ENCODE assay signal across 16 cellular contexts in genomic region chr10:69472142-69472541, GRCh38. TPM values are rescaled to one million over a fixed set of nuclear protein-coding genes. Genes with fewer than 3 reads are reported as not detected.
DNase-seq lines count a peak whose midpoint lies in the region; ATAC-seq and TF ChIP-seq lines count a peak whose summit lies in the region.
"Had no signal": no experiment of that assay in that cellular context is flagged by ENCODE, and none has a peak within 500 bp of the region (broad histone marks: within the 10 kb centered on the region; RNA-seq: fewer than 3 reads in every experiment).

No MANE protein-coding gene starts in this region.

- no peak overlapping the region for H2BK120ac ChIP-seq in IMR-90 (ENCODE audit: low read depth, low read length)

- H2BK15ac ChIP-seq in IMR-90 (ENCODE audit: low read depth, low read length): no peak overlapping the region

- POLR2A ChIA-PET in IMR-90 (lab: Charles Lee; ENCODE audit: unreplicated experiment) (no interaction called here), Caco-2 (lab: Charles Lee) (no interaction called here)

- H3K27ac ChIP-seq in IMR-90 (ENCODE audit: insufficient read depth, low read length) (no peak overlapping the region), esophagus squamous epithelium (peak overlapping the region in 3 of 4 donors; percentile 56 to 83 (median 73)), psoas muscle (peak overlapping the region; percentile 48), substantia nigra (ENCODE audit: low read depth, low read length, poor library complexity, severe bottlenecking) (peak overlapping the region; percentile 39)
- H3K27ac ChIP-seq: GM23248 had no signal

- H4K20me1 ChIP-seq in IMR-90 (ENCODE audit: insufficient read depth, low read length): no peaks in the 10 kb centered on the region

- H3K9ac ChIP-seq in IMR-90 (ENCODE audit: low read depth, low read length): no peak overlapping the region
- H3K9ac ChIP-seq: GM23248 had no signal

- H3K4me1 Mint-ChIP-seq in Caco-2 (ENCODE audit: low read depth, unreplicated experiment): peaks cover 9% of the 10 kb centered on the region
- H3K4me1 Mint-ChIP-seq: B cell had no signal

- H3K27ac Mint-ChIP-seq in Caco-2 (ENCODE audit: unreplicated experiment): no peak overlapping the region
- H3K27ac Mint-ChIP-seq: B cell; CD8-positive, alpha-beta T cell had no signal

- no peak overlapping the region for H3K14ac ChIP-seq in IMR-90 (replicated peaks; ENCODE audit: low read depth, low read length)

- no peaks in the 10 kb centered on the region for H3K27me3 Mint-ChIP-seq in Caco-2 (ENCODE audit: insufficient read depth, unreplicated experiment)

- ATAC-seq in IMR-90 (ENCODE audit: low read depth) (no peak), psoas muscle (no peak), HG03378 (IDR thresholded peaks at IDR 0.05; ENCODE audit: unreplicated experiment) (no peak), GM19452 (IDR thresholded peaks at IDR 0.05; ENCODE audit: unreplicated experiment) (no peak)
- ATAC-seq: CD8-positive, alpha-beta T cell had no signal

- H3K79me1 ChIP-seq in IMR-90 (ENCODE audit: low read depth in 1 of 2, low read length in 2 of 2): no peaks in the 10 kb centered on the region

- H2BK5ac ChIP-seq in IMR-90 (ENCODE audit: low read depth, low read length, poor library complexity, severe bottlenecking): no peak overlapping the region

- no peak for TF ChIP-seq CTCF in IMR-90 (conservative IDR thresholded peaks at IDR 0.05; ENCODE audit: low read depth, low read length)
- TF ChIP-seq CTCF in esophagus squamous epithelium (IDR thresholded peaks at IDR 0.05): no peak
- no peak for TF ChIP-seq CTCF in psoas muscle (IDR thresholded peaks at IDR 0.05)
- no peak for TF ChIP-seq CTCF in Caco-2 (IDR thresholded peaks at IDR 0.05; ENCODE audit: insufficient read depth in 1 of 2, low read depth in 1 of 2, low read length in 1 of 2, severe bottlenecking in 1 of 2, unreplicated experiment in 1 of 2)

- no peak overlapping the region for H3K4me2 ChIP-seq in IMR-90 (ENCODE audit: low read depth, low read length)

- no peak overlapping the region for H4K91ac ChIP-seq in IMR-90 (ENCODE audit: insufficient read depth, low read depth, low read length)

- dilution Hi-C loops in IMR-90 (cut with HindIII; ENCODE audit: low sequenced_read_pairs, unreplicated experiment): no loop called here

- BruUV-seq in IMR-90 (replicated peaks; lab: Mats Ljungman, UMichigan) (no TSS peak), Caco-2 (replicated peaks; lab: Mats Ljungman, UMichigan) (no TSS peak)

- H3K27me3 ChIP-seq in IMR-90 (ENCODE audit: control insufficient read depth, insufficient read depth, low read length) (peaks cover 43% of the 10 kb centered on the region), esophagus squamous epithelium (peaks cover 0 to 13% (median 0%) of the 10 kb centered on the region in 4 donors), psoas muscle (ENCODE audit: insufficient read depth in 3 of 3, low read length in 2 of 3) (no peaks in the 10 kb centered on the region), Caco-2 (replicated peaks; ENCODE audit: control insufficient read depth, insufficient read depth, low read length) (no peaks in the 10 kb centered on the region)

- no peak overlapping the region for H2AK5ac ChIP-seq in IMR-90 (ENCODE audit: low read depth, low read length)

- no peaks in the 10 kb centered on the region for H3K36me3 ChIP-seq in IMR-90 (ENCODE audit: control insufficient read depth, insufficient read depth, low read length)
- H3K36me3 ChIP-seq in esophagus squamous epithelium: no peaks in the 10 kb centered on the region
- no peaks in the 10 kb centered on the region for H3K36me3 ChIP-seq in psoas muscle (ENCODE audit: insufficient read depth in 1 of 2, low read depth in 1 of 2)
- no peaks in the 10 kb centered on the region for H3K36me3 ChIP-seq in Caco-2 (ENCODE audit: control insufficient read depth, insufficient read depth, low read length)

- intact Hi-C loops in IMR-90 (cut with micrococcal nuclease): no loop called here
- intact Hi-C loops in esophagus squamous epithelium (cut with DNase I): no loop called here
- intact Hi-C loops in psoas muscle (cut with DNase I): no loop called here
- intact Hi-C loops in Caco-2 (cut with micrococcal nuclease; ENCODE audit: unreplicated experiment): no loop called here

- no peak overlapping the region for H4K8ac ChIP-seq in IMR-90 (ENCODE audit: low read depth in 2 of 2, low read length in 2 of 2)

- no peak overlapping the region for H3K18ac ChIP-seq in IMR-90 (ENCODE audit: low read depth, low read length)

- no peak overlapping the region for H3K4ac ChIP-seq in IMR-90 (ENCODE audit: low read depth, low read length)

- H3K4me1 ChIP-seq in IMR-90 (ENCODE audit: control insufficient read depth, insufficient read depth, low read length) (peaks cover 8% of the 10 kb centered on the region), esophagus squamous epithelium (peaks cover 23 to 55% (median 29%) of the 10 kb centered on the region in 3 donors), psoas muscle (peaks cover 58% of the 10 kb centered on the region), Caco-2 (peaks cover 16% of the 10 kb centered on the region)

- peak overlapping the region; percentile 24 for H2AFZ ChIP-seq in IMR-90 (replicated peaks; ENCODE audit: low read length, poor library complexity)
- H2AFZ ChIP-seq: GM23248 had no signal

- CTCF ChIA-PET in IMR-90 (lab: Yijun Ruan, JAX): interaction anchor here (0.6 kb wide), 1 partner anchor 23 kb away, joined by 3 read pairs; no protein-coding TSS in a partner anchor
- CTCF ChIA-PET in Caco-2 (lab: Charles Lee): interaction anchor here (0.8 to 1.3 kb wide), 2 partner anchors 9 to 64 kb away, joined by 3 read pairs; no protein-coding TSS in a partner anchor

- no peak for TF ChIP-seq RAD21 in IMR-90 (IDR thresholded peaks at IDR 0.05; ENCODE audit: low read length)

- in situ Hi-C loops in IMR-90 (cut with MboI; ENCODE audit: low sequenced_read_pairs): no loop called here

- H3K9me1 ChIP-seq in IMR-90 (ENCODE audit: insufficient read depth, low read length): peaks cover 9% of the 10 kb centered on the region

- TF ChIP-seq POLR2A in IMR-90 (IDR thresholded peaks at IDR 0.05; ENCODE audit: low read depth, low read length): no peak
- TF ChIP-seq POLR2A in esophagus squamous epithelium (IDR thresholded peaks at IDR 0.05): no peak

- H3K4me3 ChIP-seq in IMR-90 (ENCODE audit: insufficient read depth, low read depth, low read length) (no peak overlapping the region), esophagus squamous epithelium (no peak overlapping the region), psoas muscle (no peak overlapping the region), Caco-2 (ENCODE audit: low read depth, low read length) (no peak overlapping the region)
- H3K4me3 ChIP-seq: GM23248 had no signal

- H3K4me3 Mint-ChIP-seq in Caco-2 (ENCODE audit: unreplicated experiment): no peak overlapping the region
- H3K4me3 Mint-ChIP-seq: B cell; CD8-positive, alpha-beta T cell had no signal

- no peaks in the 10 kb centered on the region for H3K9me3 ChIP-seq in IMR-90 (ENCODE audit: control insufficient read depth, insufficient read depth, low read length)
- no peaks in the 10 kb centered on the region for H3K9me3 ChIP-seq in esophagus squamous epithelium
- no peaks in the 10 kb centered on the region for H3K9me3 ChIP-seq in psoas muscle
- no peaks in the 10 kb centered on the region for H3K9me3 ChIP-seq in Caco-2

- WGBS in IMR-90 (ENCODE audit: extremely low coverage in 2 of 2, insufficient read length in 1 of 2), 2 experiments: 11% methylated on average over 1 of the region's 4 CpGs; no CpG with 5 or more reads in 1 of the 2 experiments
- WGBS in esophagus squamous epithelium, 2 donors: 83 to 95% methylated on average over 4 of the region's 4 CpGs
- WGBS in psoas muscle, 3 donors: 89 to 96% (median 93%) methylated on average over 4 of the region's 4 CpGs

- no peak overlapping the region for H4K5ac ChIP-seq in IMR-90 (ENCODE audit: low read depth, low read length)

- DNase-seq in IMR-90 (no peak), esophagus squamous epithelium (lab: John Stamatoyannopoulos, UW) (no peak), psoas muscle (no peak), substantia nigra (lab: John Stamatoyannopoulos, UW) (no peak), Caco-2 (no peak), NCI-H1417 (lab: John Stamatoyannopoulos, UW) (no peak)
- DNase-seq: ACHN; CD8-positive, alpha-beta T cell; GM23248; NCI-H1048; NCI-H1694; NCI-H2171; NCI-H510A treated with DMSO at 0.1 percent for 48 hours had no signal

- H3K23ac ChIP-seq in IMR-90 (ENCODE audit: low read depth, low read length): no peak overlapping the region

- no peak overlapping the region for H2BK20ac ChIP-seq in IMR-90 (ENCODE audit: low read depth, low read length)

- no peak overlapping the region for H3K56ac ChIP-seq in IMR-90 (ENCODE audit: extremely low read depth, insufficient read depth, low read length)

- H3K9me3 Mint-ChIP-seq in Caco-2 (ENCODE audit: unreplicated experiment): no peaks in the 10 kb centered on the region
- H3K9me3 Mint-ChIP-seq: CD8-positive, alpha-beta T cell had no signal

- peak overlapping the region; percentile 5 for H2AK9ac ChIP-seq in IMR-90 (replicated peaks; ENCODE audit: low read depth, low read length, poor library complexity)

- H3K36me3 Mint-ChIP-seq in Caco-2 (ENCODE audit: insufficient read depth, unreplicated experiment): peaks cover 6% of the 10 kb centered on the region
- H3K36me3 Mint-ChIP-seq: CD8-positive, alpha-beta T cell had no signal

TF ChIP-seq in IMR-90, 13 proteins besides CTCF, POLR2A, EP300 and RAD21 (continues in another document):
- TF ChIP-seq MXI1 (IDR thresholded peaks at IDR 0.05; ENCODE audit: borderline replicate concordance, low read depth, low read length) (no peak), MAZ (IDR thresholded peaks at IDR 0.05; ENCODE audit: borderline replicate concordance, low read depth, low read length) (no peak), BHLHE40 (IDR thresholded peaks at IDR 0.05; ENCODE audit: low read depth, low read length) (no peak)

RNA-seq across cellular contexts. Expression of gene TSPAN15, which starts 20.9 kb away (rescaled TPM):
- not detected in 2 replicates for total RNA-seq in IMR-90 (2012; rRNA removed)
- 0.07 and 0.48 TPM in 2 replicates for polyA plus RNA-seq in IMR-90 (2012; rRNA removed)
- polyA plus RNA-seq in IMR-90 (2012; cell fraction: cytosol; rRNA removed): 0.13 TPM in 1 of 2 replicates, not detected in the other
- polyA plus RNA-seq in IMR-90 (2012; cell fraction: nucleus; rRNA removed; ENCODE audit: low replicate concordance): 0.08 and 0.19 TPM in 2 replicates
- total RNA-seq in esophagus squamous epithelium: 10 to 100 TPM in 3 of 4 donors, 1 to 10 TPM in 1; 3.6 to 24.0 (median 18.5) TPM
- 10 to 100 TPM in 1 of 4 donors, 1 to 10 TPM in 3; 6.3 to 35.0 (median 8.6) TPM for total RNA-seq in psoas muscle
- polyA plus RNA-seq in psoas muscle: 10 to 100 TPM; 10.7 to 11.7 (median 11.6) TPM
- 86.5 and 89.0 TPM in 2 replicates for total RNA-seq in Caco-2 (2022)
- total RNA-seq: GM23248 had no signal

RNA-seq across cellular contexts. Expression of gene TACR2, which starts 55.4 kb away (rescaled TPM):
- total RNA-seq in IMR-90 (2012; rRNA removed) (not detected in 2 replicates), esophagus squamous epithelium (10 to 100 TPM in 1 of 4 donors, 1 to 10 TPM in 2, under 1 TPM in 1; 0.72 to 24.0 (median 4.4) TPM), psoas muscle (under 1 TPM; 0.21 to 0.46 (median 0.23) TPM), Caco-2 (2022) (0.57 and 0.60 TPM in 2 replicates)
- polyA plus RNA-seq in IMR-90 (2012; rRNA removed) (not detected in 2 replicates), psoas muscle (under 1 TPM; 0.25 to 0.61 (median 0.31) TPM)
- polyA plus RNA-seq in IMR-90 (2012; cell fraction: cytosol; rRNA removed): 0.03 TPM in 1 of 2 replicates, not detected in the other
- polyA plus RNA-seq in IMR-90 (2012; cell fraction: nucleus; rRNA removed; ENCODE audit: low replicate concordance): not detected in 2 replicates
- total RNA-seq: B cell; CD8-positive, alpha-beta T cell had no signal
